11 cellular contexts compared by ENCODE assay signal in the genomic region with DNA sequence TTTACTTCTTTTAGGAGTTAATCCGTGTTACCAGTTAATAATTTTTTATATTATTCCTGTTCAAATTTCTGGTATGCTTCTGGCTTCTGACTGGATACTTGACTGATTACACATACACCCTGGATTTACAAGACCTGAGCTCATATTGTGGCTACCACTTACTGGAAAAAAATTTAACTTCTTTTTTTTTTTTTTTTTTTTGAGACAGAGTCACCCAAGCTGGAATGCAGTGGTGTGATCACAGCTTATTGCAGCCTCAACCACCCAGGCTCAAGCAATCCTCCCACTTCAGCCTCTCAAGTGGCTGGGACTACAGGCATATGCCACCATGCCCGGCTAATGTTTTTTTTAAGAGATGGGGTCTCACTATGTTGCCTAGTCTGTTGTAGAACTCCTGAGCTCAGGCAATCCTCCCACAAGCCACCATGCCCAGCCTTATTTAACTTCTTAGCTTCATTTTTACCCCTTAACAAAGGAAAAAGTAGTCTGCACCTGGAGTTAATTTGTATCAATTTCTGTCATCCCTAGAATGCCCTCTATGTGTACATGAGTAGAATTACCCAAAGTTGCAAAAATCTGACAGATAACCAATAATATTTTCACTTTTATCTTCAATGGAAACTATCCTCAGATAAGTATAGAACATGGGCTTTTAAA. TPM values are rescaled to one million over a fixed set of nuclear protein-coding genes. Genes with fewer than 3 reads are reported as not detected.
DNase-seq lines count a peak whose midpoint lies in the region; ATAC-seq, FAIRE-seq and TF ChIP-seq lines count a peak whose summit lies in the region.
"Had no signal": no experiment of that assay in that cellular context is flagged by ENCODE, and none has a peak within 500 bp of the region (broad histone marks: within the 10 kb centered on the region; RNA-seq: fewer than 3 reads in every experiment).

No MANE protein-coding gene starts in this region.

- DNase-seq in H54 (ENCODE audit: insufficient read length, low spot score) (no peak), fibroblast of the aortic adventitia (ENCODE audit: low read depth) (peak; percentile 73), stromal cell of bone marrow (ENCODE audit: low read depth) (peak; percentile 50), G401 (ENCODE audit: low spot score) (no peak), inferior parietal cortex (ENCODE audit: extremely low spot score) (no peak)
- DNase-seq in activated effector memory CD4-positive, alpha-beta T cell treated with anti-CD3 and anti-CD28 coated beads, Interleukin-2, amount 50 U/mL, for 16 hours, result no peak
- DNase-seq: activated T-cell treated with anti-CD3 and anti-CD28 coated beads for 4 hours, aorta, SIG-M5 had no signal

- no peak for TF ChIP-seq POLR2A in H54 (IDR thresholded peaks at IDR 0.05; ENCODE audit: low read depth, low read length)

- in situ Hi-C loops in G401 (cut with HindIII; ENCODE audit: low sequenced_read_pairs), result no loop called here

- peak; percentile 15 for FAIRE-seq in H54 (lab: Jason Lieb, UNC)

- TF ChIP-seq CTCF in fibroblast of the aortic adventitia (IDR thresholded peaks at IDR 0.05; ENCODE audit: insufficient read depth, low read length), result peak; percentile 2

- ATAC-seq in SK-N-SH treated with all-trans-retinoic acid at 6 μM for 48 hours, result peak; percentile 73
- ATAC-seq: WTC11 had no signal

- H3K4me3 ChIP-seq in fibroblast of the aortic adventitia (ENCODE audit: low read depth, low read length), result no peak overlapping the region

TF ChIP-seq in SK-N-SH treated with all-trans-retinoic acid at 6 μM for 48 hours, 23 proteins besides CTCF, POLR2A, EP300 and RAD21:
- no peak for TF ChIP-seq TCF4 (CRISPR knock-in tag; IDR thresholded peaks at IDR 0.05; ENCODE audit: borderline replicate concordance)

RNA-seq across cellular contexts. Expression of a gene that starts 50.3 kb away (rescaled TPM):
- total RNA-seq in fibroblast of the aortic adventitia (ENCODE audit: low replicate concordance), result 112 and 131 TPM in 2 replicates
- total RNA-seq in G401 (2014; rRNA removed; shearing (Covaris generic)), result 87.8 and 127 TPM in 2 replicates

Comparison
In these comparisons a context has a peak if more than half of its experiments do, and no peak if none do; other contexts are left out.
1. DNase-seq: peak in fibroblast of the aortic adventitia (single experiment) and stromal cell of bone marrow (single experiment); none in H54 (single experiment), activated effector memory CD4-positive, alpha-beta T cell treated with anti-CD3 and anti-CD28 coated beads, Interleukin-2, amount 50 U/mL, for 16 hours (single experiment), G401 (single experiment) and inferior parietal cortex (single experiment).